ENCODE assay signal across 8 cellular contexts in genomic region chr15:70474682-70475438, GRCh38.
DNase-seq lines count a peak whose midpoint lies in the region; FAIRE-seq and TF ChIP-seq lines count a peak whose summit lies in the region.

No MANE protein-coding gene starts in this region.

- POLR2A ChIA-PET in CD8-positive, alpha-beta memory T cell (lab: Charles Lee) = interaction anchor here (1.4 kb wide), 1 partner anchor 17 kb away, joined by 4 read pairs; no protein-coding TSS in a partner anchor

- H3K4me3 Mint-ChIP-seq in CD8-positive, alpha-beta memory T cell = peak overlapping the region in 6 of 7 donors; percentile 57 to 75 (median 66)
- peak overlapping the region; percentile 58 for H3K4me3 Mint-ChIP-seq in activated T-helper 1 cell treated with anti-CD3 and anti-CD28 coated beads, Interleukin-12 subunit alpha, Interleukin-12 subunit beta, Interleukin-2, Interleukin-4 antibody, amounts not matched to agents 30 ng/mL and 10 ng/mL and 1 ng/mL, durations not matched to agents 14 hours and 24 hours and 36 hours
- no peak overlapping the region for H3K4me3 Mint-ChIP-seq in H9

- H3K18ac ChIP-seq in H9 (ENCODE audit: insufficient read length, low read depth, low read length) = no peak overlapping the region

- CTCF ChIA-PET in CD8-positive, alpha-beta memory T cell (lab: Charles Lee) = interaction anchor here (1.0 to 1.8 kb wide), 5 partner anchors 8 to 999 kb away, joined by 3 to 12 read pairs (median 3); no protein-coding TSS in a partner anchor

- WGBS in H9 (ENCODE audit: extremely low coverage, insufficient read length, low lambda C conversion rate) = no CpG with 5 or more reads among the region's 33 CpGs

- no peak overlapping the region for H3K27ac ChIP-seq in CD8-positive, alpha-beta memory T cell (ENCODE audit: low read depth, low read length)
- no peak overlapping the region for H3K27ac ChIP-seq in H9 (ENCODE audit: insufficient read length, low read depth, low read length)

- no peak for TF ChIP-seq POLR2A in NB4 (IDR thresholded peaks at IDR 0.05; ENCODE audit: extremely low read depth, insufficient read length)

- peak overlapping the region in 2 of 8 donors; percentile 47 to 61 for H3K27ac Mint-ChIP-seq in CD8-positive, alpha-beta memory T cell
- H3K27ac Mint-ChIP-seq in activated T-helper 1 cell treated with anti-CD3 and anti-CD28 coated beads, Interleukin-12 subunit alpha, Interleukin-12 subunit beta, Interleukin-2, Interleukin-4 antibody, amounts not matched to agents 30 ng/mL and 10 ng/mL and 1 ng/mL, durations not matched to agents 14 hours and 24 hours and 36 hours = no peak overlapping the region
- H3K27ac Mint-ChIP-seq in H9 = no peak overlapping the region

- no peak overlapping the region for H3T11ph ChIP-seq in H9 (ENCODE audit: low read length)

- H3K14ac ChIP-seq in H9 (ENCODE audit: insufficient read depth, low read length) = no peak overlapping the region; the same call in 1 of the 2 replicates

- H3K9me3 Mint-ChIP-seq in CD8-positive, alpha-beta memory T cell = peaks cover 0 to 3% (median 0%) of the 10 kb centered on the region in 5 donors
- H3K9me3 Mint-ChIP-seq in activated T-helper 1 cell treated with anti-CD3 and anti-CD28 coated beads, Interleukin-12 subunit alpha, Interleukin-12 subunit beta, Interleukin-2, Interleukin-4 antibody, amounts not matched to agents 30 ng/mL and 10 ng/mL and 1 ng/mL, durations not matched to agents 14 hours and 24 hours and 36 hours = no peaks in the 10 kb centered on the region
- no peaks in the 10 kb centered on the region for H3K9me3 Mint-ChIP-seq in H9

- no peaks in the 10 kb centered on the region for H3K79me1 ChIP-seq in H9 (ENCODE audit: insufficient read depth, low read depth, low read length, poor library complexity, severe bottlenecking)

- no peak overlapping the region for H3K9ac ChIP-seq in H9 (ENCODE audit: extremely low read depth, insufficient read length, low read length)

- H3K36me3 Mint-ChIP-seq in CD8-positive, alpha-beta memory T cell = no peaks in the 10 kb centered on the region
- peaks cover 8% of the 10 kb centered on the region for H3K36me3 Mint-ChIP-seq in activated T-helper 1 cell treated with anti-CD3 and anti-CD28 coated beads, Interleukin-12 subunit alpha, Interleukin-12 subunit beta, Interleukin-2, Interleukin-4 antibody, amounts not matched to agents 30 ng/mL and 10 ng/mL and 1 ng/mL, durations not matched to agents 14 hours and 24 hours and 36 hours (ENCODE audit: low read depth)
- no peaks in the 10 kb centered on the region for H3K36me3 Mint-ChIP-seq in H9 (ENCODE audit: insufficient read depth in 1 of 3, low read depth in 3 of 3)

- no peak overlapping the region for H2AFZ ChIP-seq in H9 (ENCODE audit: low read length)

- peak in 3 of 5 donors; percentile 22 to 61 (median 26) for DNase-seq in CD8-positive, alpha-beta memory T cell
- DNase-seq in NB4 (ENCODE audit: low read depth) (peak; percentile 88), globus pallidus (ENCODE audit: low spot score) (peak; percentile 37), retinal pigment epithelial cell (ENCODE audit: low read depth) (peak; percentile 98), H9 (no peak), GM19239 (ENCODE audit: insufficient read length, low spot score) (no peak)
- no peak for DNase-seq in activated T-helper 1 cell treated with anti-CD3 and anti-CD28 coated beads, Interleukin-12 subunit alpha, Interleukin-12 subunit beta, Interleukin-2, Interleukin-4 antibody, amounts not matched to agents 30 ng/mL and 10 ng/mL and 1 ng/mL, durations not matched to agents 14 hours and 24 hours and 36 hours (ENCODE audit: low spot score)
- DNase-seq in central memory CD4-positive, alpha-beta T cell = no peak

- H4K5ac ChIP-seq in H9 (ENCODE audit: insufficient read length, low read depth, low read length) = no peak overlapping the region

- peaks cover 4% of the 10 kb centered on the region for H3K27me3 ChIP-seq in CD8-positive, alpha-beta memory T cell (ENCODE audit: insufficient read depth, low read length, poor library complexity, severe bottlenecking)
- H3K27me3 ChIP-seq in H9 (ENCODE audit: insufficient read depth, low read length) = no peaks in the 10 kb centered on the region

- no peaks in the 10 kb centered on the region for H3K9me3 ChIP-seq in CD8-positive, alpha-beta memory T cell (ENCODE audit: low read length)
- no peaks in the 10 kb centered on the region for H3K9me3 ChIP-seq in H9 (ENCODE audit: control insufficient read depth, low read depth, low read length)

- H3K79me2 ChIP-seq in H9 (ENCODE audit: insufficient read depth, low read length) = no peaks in the 10 kb centered on the region

- no peak overlapping the region for H3K23ac ChIP-seq in H9 (ENCODE audit: insufficient read length, low read depth, low read length)

- no peak overlapping the region for H3K4me2 ChIP-seq in H9 (ENCODE audit: insufficient read depth, insufficient read length, low read length)

- H3K4me1 Mint-ChIP-seq in CD8-positive, alpha-beta memory T cell = peaks cover 36 to 51% (median 37%) of the 10 kb centered on the region in 3 donors
- peaks cover 58% of the 10 kb centered on the region for H3K4me1 Mint-ChIP-seq in activated T-helper 1 cell treated with anti-CD3 and anti-CD28 coated beads, Interleukin-12 subunit alpha, Interleukin-12 subunit beta, Interleukin-2, Interleukin-4 antibody, amounts not matched to agents 30 ng/mL and 10 ng/mL and 1 ng/mL, durations not matched to agents 14 hours and 24 hours and 36 hours (ENCODE audit: low read depth)
- peaks cover 5 to 8% of the 10 kb centered on the region in 2 experiments for H3K4me1 Mint-ChIP-seq in H9

- H4K20me1 ChIP-seq in H9 (ENCODE audit: control insufficient read depth, insufficient read depth, insufficient read length) = no peaks in the 10 kb centered on the region

- H3K4ac ChIP-seq in H9 (ENCODE audit: low read depth, low read length) = no peak overlapping the region

- H3K4me3 ChIP-seq in CD8-positive, alpha-beta memory T cell (ENCODE audit: low read length) = peak overlapping the region; percentile 38
- H3K4me3 ChIP-seq in NB4 (ENCODE audit: low read depth, low read length) (peak overlapping the region; percentile 47), retinal pigment epithelial cell (ENCODE audit: low read length) (no peak overlapping the region)

- H2BK20ac ChIP-seq in H9 (ENCODE audit: low read depth, low read length, poor library complexity, severe bottlenecking) = no peak overlapping the region

- H3K4me1 ChIP-seq in CD8-positive, alpha-beta memory T cell (ENCODE audit: insufficient read depth, low read length) = peaks cover 38% of the 10 kb centered on the region
- no peaks in the 10 kb centered on the region for H3K4me1 ChIP-seq in H9 (ENCODE audit: insufficient read depth, low read length)

- TF ChIP-seq CTCF in NB4 (IDR thresholded peaks at IDR 0.05; ENCODE audit: low read depth, low read length) = no peak
- TF ChIP-seq CTCF in retinal pigment epithelial cell (conservative IDR thresholded peaks at IDR 0.05; ENCODE audit: low read depth, low read length) = no peak
- TF ChIP-seq CTCF in H9 (conservative IDR thresholded peaks at IDR 0.05) = no peak

- H3K23me2 ChIP-seq in H9 (ENCODE audit: insufficient read length, low read depth, low read length, poor library complexity, severe bottlenecking) = no peaks in the 10 kb centered on the region

- no peak overlapping the region for H2BK120ac ChIP-seq in H9 (ENCODE audit: low read depth, low read length, poor library complexity, severe bottlenecking)

- no peak overlapping the region for H2BK15ac ChIP-seq in H9 (ENCODE audit: low read depth, low read length)

- no peak overlapping the region for H2BK12ac ChIP-seq in H9 (ENCODE audit: insufficient read length, low read depth, low read length)

- H3K36me3 ChIP-seq in CD8-positive, alpha-beta memory T cell (ENCODE audit: insufficient read depth, low read length) = no peaks in the 10 kb centered on the region

- peaks cover 5 to 23% of the 10 kb centered on the region in 2 donors for H3K27me3 Mint-ChIP-seq in CD8-positive, alpha-beta memory T cell
- H3K27me3 Mint-ChIP-seq in activated T-helper 1 cell treated with anti-CD3 and anti-CD28 coated beads, Interleukin-12 subunit alpha, Interleukin-12 subunit beta, Interleukin-2, Interleukin-4 antibody, amounts not matched to agents 30 ng/mL and 10 ng/mL and 1 ng/mL, durations not matched to agents 14 hours and 24 hours and 36 hours (ENCODE audit: insufficient read depth) = peaks cover 64% of the 10 kb centered on the region
- peaks cover 2% of the 10 kb centered on the region for H3K27me3 Mint-ChIP-seq in H9 (ENCODE audit: low read depth)

- no peak for FAIRE-seq in GM19239 (lab: Jason Lieb, UNC)

- H2AK5ac ChIP-seq in H9 (ENCODE audit: insufficient read length, low read length) = no peak overlapping the region

- H4K91ac ChIP-seq in H9 (ENCODE audit: insufficient read length, low read depth, low read length) = no peak overlapping the region

- H4K8ac ChIP-seq in H9 (replicated peaks; ENCODE audit: insufficient read length, low read depth, low read length) = no peak overlapping the region

- no peak overlapping the region for H3K56ac ChIP-seq in H9 (ENCODE audit: insufficient read length, low read depth, low read length)

- no peak overlapping the region for H2BK5ac ChIP-seq in H9 (ENCODE audit: insufficient read length, low read length)

- intact Hi-C loops in activated T-helper 1 cell treated with anti-CD3 and anti-CD28 coated beads, Interleukin-12 subunit alpha, Interleukin-12 subunit beta, Interleukin-2, Interleukin-4 antibody, amounts not matched to agents 30 ng/mL and 10 ng/mL and 1 ng/mL, durations not matched to agents 14 hours and 24 hours and 36 hours (cut with micrococcal nuclease) = loop anchor here (2.0 to 5.0 kb wide), 2 partner anchors 28 to 37 kb away; no protein-coding TSS in a partner anchor

Comparison
In these comparisons a context has a peak if more than half of its experiments do, and no peak if none do; other contexts are left out.
1. DNase-seq: peak in CD8-positive, alpha-beta memory T cell (3 of 5), NB4 (single experiment), globus pallidus (single experiment) and retinal pigment epithelial cell (single experiment); none in activated T-helper 1 cell treated with anti-CD3 and anti-CD28 coated beads, Interleukin-12 subunit alpha, Interleukin-12 subunit beta, Interleukin-2, Interleukin-4 antibody, amounts not matched to agents 30 ng/mL and 10 ng/mL and 1 ng/mL, durations not matched to agents 14 hours and 24 hours and 36 hours (single experiment), H9 (single experiment), GM19239 (single experiment) and central memory CD4-positive, alpha-beta T cell (single experiment).
2. H3K4me3 Mint-ChIP-seq: peak in CD8-positive, alpha-beta memory T cell (6 of 7) and activated T-helper 1 cell treated with anti-CD3 and anti-CD28 coated beads, Interleukin-12 subunit alpha, Interleukin-12 subunit beta, Interleukin-2, Interleukin-4 antibody, amounts not matched to agents 30 ng/mL and 10 ng/mL and 1 ng/mL, durations not matched to agents 14 hours and 24 hours and 36 hours (single experiment); none in H9 (0 of 2).